In genomic region chr6:139844907-139845306, GRCh38 we compare ENCODE assay signal across 38 cellular contexts.
"Had no signal": no experiment of that assay in that cellular context is flagged by ENCODE, and none has a peak within 500 bp of the region (broad histone marks: within the 10 kb centered on the region; RNA-seq: fewer than 3 reads in every experiment).

No MANE protein-coding gene starts in this region.

- H3K27ac ChIP-seq: adrenal gland, ascending aorta, body of pancreas, brain microvascular endothelial cell, breast epithelium, cardiac muscle cell had no signal

- H3K36me3 ChIP-seq: adrenal gland, ascending aorta, brain microvascular endothelial cell, breast epithelium, cardiac muscle cell had no signal

- DNase-seq: activated effector memory CD4-positive, alpha-beta T cell treated with anti-CD3 and anti-CD28 coated beads, Interleukin-2, amount 50 U/mL, for 16 hours; activated effector memory CD4-positive, alpha-beta T cell treated with Interleukin-2 at 50 U/mL for 16 hours; activated gamma-delta T cell; activated gamma-delta T cell treated with Interleukin-2 at 50 U/mL for 16 hours; activated naive CD4-positive, alpha-beta T cell; activated naive CD4-positive, alpha-beta T cell treated with anti-CD3 and anti-CD28 coated beads for 36 hours; activated naive CD4-positive, alpha-beta T cell treated with anti-CD3 and anti-CD28 coated beads, Interleukin-2, amount 10 ng/mL, durations not matched to agents 7 days and 5 days; activated naive CD4-positive, alpha-beta T cell treated with anti-CD3 and anti-CD28 coated beads, Interleukin-2, amount 50 U/mL, for 16 hours; activated naive CD4-positive, alpha-beta T cell treated with Interleukin-2 at 50 U/mL for 16 hours; activated naive CD8-positive, alpha-beta T cell treated with anti-CD3 and anti-CD28 coated beads for 36 hours; activated naive CD8-positive, alpha-beta T cell treated with anti-CD3 and anti-CD28 coated beads, Interleukin-2, amount 10 ng/mL, durations not matched to agents 7 days and 5 days; activated naive CD8-positive, alpha-beta T cell treated with anti-CD3 and anti-CD28 coated beads, Interleukin-2, amount 50 U/mL, for 24 hours; activated T-cell treated with anti-CD3 and anti-CD28 coated beads, Interleukin-2, amount 50 U/mL, for 1 hour; activated T-cell treated with anti-CD3 and anti-CD28 coated beads, Interleukin-2, amount 50 U/mL, for 24 hours; activated T-cell treated with anti-CD3 and anti-CD28 coated beads, Interleukin-2, amount 50 U/mL, for 4 hours; activated T-cell treated with anti-CD3 and anti-CD28 coated beads, Interleukin-2, amount 50 U/mL, for 48 hours; activated T-cell treated with anti-CD3 and anti-CD28 coated beads, Interleukin-2, amount 50 U/mL, for 72 hours; adrenal gland; amniotic stem cell; amygdala; anterior cingulate cortex; aorta; body of pancreas; brain microvascular endothelial cell; caudate nucleus; central memory CD4-positive, alpha-beta T cell; cerebellar nuclear complex had no signal

- H3K27ac Mint-ChIP-seq: activated naive CD4-positive, alpha-beta T cell treated with anti-CD3 and anti-CD28 coated beads for 36 hours; activated naive CD4-positive, alpha-beta T cell treated with anti-CD3 and anti-CD28 coated beads, Interleukin-2, amount 10 ng/mL, durations not matched to agents 7 days and 5 days; activated naive CD4-positive, alpha-beta T cell treated with anti-CD3 and anti-CD28 coated beads, Interleukin-2, amount 50 U/mL, for 24 hours; activated naive CD4-positive, alpha-beta T cell treated with anti-CD3 and anti-CD28 coated beads, Interleukin-2, amount 50 U/mL, for 72 hours; activated naive CD8-positive, alpha-beta T cell; activated naive CD8-positive, alpha-beta T cell treated with anti-CD3 and anti-CD28 coated beads for 36 hours; activated naive CD8-positive, alpha-beta T cell treated with anti-CD3 and anti-CD28 coated beads, Interleukin-2, amount 10 ng/mL, durations not matched to agents 7 days and 5 days; activated naive CD8-positive, alpha-beta T cell treated with anti-CD3 and anti-CD28 coated beads, Interleukin-2, amount 50 U/mL, for 24 hours; activated T-cell treated with anti-CD3 and anti-CD28 coated beads, Interleukin-2, amount 50 U/mL, for 24 hours; activated T-cell treated with anti-CD3 and anti-CD28 coated beads, Interleukin-2, amount 50 U/mL, for 72 hours; activated T-helper 1 cell treated with anti-CD3 and anti-CD28 coated beads, Interleukin-12 subunit alpha, Interleukin-12 subunit beta, Interleukin-2, Interleukin-4 antibody, amounts not matched to agents 30 ng/mL and 10 ng/mL and 1 ng/mL, durations not matched to agents 14 hours and 24 hours and 36 hours; activated T-helper 17 cell treated with anti-CD3 and anti-CD28 coated beads, Interleukin-2, amount 50 U/mL, for 72 hours; activated T-helper 2 cell treated with anti-CD3 and anti-CD28 coated beads, Interferon-gamma antibody, Interleukin-2, Interleukin-4, amounts not matched to agents 10 μg/mL and 5 μg/mL and 100 μg/mL, durations not matched to agents 14 hours and 24 hours and 36 hours; brain had no signal

- ATAC-seq: activated naive CD4-positive, alpha-beta T cell treated with anti-CD3 and anti-CD28 coated beads, Interleukin-2, amount 50 U/mL, for 72 hours; activated naive CD8-positive, alpha-beta T cell treated with anti-CD3 and anti-CD28 coated beads, Interleukin-2, amount 50 U/mL, for 24 hours; activated T-cell treated with anti-CD3 and anti-CD28 coated beads, Interleukin-2, amount 50 U/mL, for 4 hours; activated T-cell treated with anti-CD3 and anti-CD28 coated beads, Interleukin-2, amount 50 U/mL, for 72 hours; activated T-helper 17 cell treated with anti-CD3 and anti-CD28 coated beads, Interleukin-2, amount 50 U/mL, for 72 hours; body of pancreas had no signal

- H3K27me3 ChIP-seq: adrenal gland, ascending aorta, body of pancreas, brain microvascular endothelial cell, breast epithelium, cardiac muscle cell had no signal

- H3K4me3 ChIP-seq: adrenal gland, ascending aorta, body of pancreas, breast epithelium, cardiac muscle cell had no signal

- H3K4me1 Mint-ChIP-seq: activated naive CD4-positive, alpha-beta T cell treated with anti-CD3 and anti-CD28 coated beads, Interleukin-2, amount 10 ng/mL, durations not matched to agents 7 days and 5 days; activated naive CD4-positive, alpha-beta T cell treated with anti-CD3 and anti-CD28 coated beads, Interleukin-2, amount 50 U/mL, for 24 hours; activated naive CD8-positive, alpha-beta T cell treated with anti-CD3 and anti-CD28 coated beads for 36 hours; activated naive CD8-positive, alpha-beta T cell treated with anti-CD3 and anti-CD28 coated beads, Interleukin-2, amount 10 ng/mL, durations not matched to agents 7 days and 5 days; activated naive CD8-positive, alpha-beta T cell treated with anti-CD3 and anti-CD28 coated beads, Interleukin-2, amount 50 U/mL, for 24 hours; activated T-helper 17 cell treated with anti-CD3 and anti-CD28 coated beads, Interleukin-2, amount 50 U/mL, for 72 hours; central memory CD8-positive, alpha-beta T cell had no signal

- H3K36me3 Mint-ChIP-seq: activated naive CD4-positive, alpha-beta T cell treated with anti-CD3 and anti-CD28 coated beads, Interleukin-2, amount 10 ng/mL, durations not matched to agents 7 days and 5 days; activated naive CD4-positive, alpha-beta T cell treated with anti-CD3 and anti-CD28 coated beads, Interleukin-2, amount 50 U/mL, for 72 hours; activated naive CD8-positive, alpha-beta T cell; activated naive CD8-positive, alpha-beta T cell treated with anti-CD3 and anti-CD28 coated beads for 36 hours; activated naive CD8-positive, alpha-beta T cell treated with anti-CD3 and anti-CD28 coated beads, Interleukin-2, amount 10 ng/mL, durations not matched to agents 7 days and 5 days; brain had no signal

- H3K4me1 ChIP-seq: adrenal gland, ascending aorta, breast epithelium had no signal

- H3K9me3 ChIP-seq: adrenal gland, ascending aorta, body of pancreas had no signal

- H3K4me3 Mint-ChIP-seq: activated naive CD4-positive, alpha-beta T cell treated with anti-CD3 and anti-CD28 coated beads for 36 hours; activated naive CD4-positive, alpha-beta T cell treated with anti-CD3 and anti-CD28 coated beads, Interleukin-2, amount 10 ng/mL, durations not matched to agents 7 days and 5 days; activated naive CD4-positive, alpha-beta T cell treated with anti-CD3 and anti-CD28 coated beads, Interleukin-2, amount 50 U/mL, for 24 hours; activated naive CD8-positive, alpha-beta T cell; activated naive CD8-positive, alpha-beta T cell treated with anti-CD3 and anti-CD28 coated beads for 36 hours; activated naive CD8-positive, alpha-beta T cell treated with anti-CD3 and anti-CD28 coated beads, Interleukin-2, amount 10 ng/mL, durations not matched to agents 7 days and 5 days; activated naive CD8-positive, alpha-beta T cell treated with anti-CD3 and anti-CD28 coated beads, Interleukin-2, amount 50 U/mL, for 24 hours; activated T-cell treated with anti-CD3 and anti-CD28 coated beads, Interleukin-2, amount 50 U/mL, for 24 hours; activated T-cell treated with anti-CD3 and anti-CD28 coated beads, Interleukin-2, amount 50 U/mL, for 4 hours; activated T-cell treated with anti-CD3 and anti-CD28 coated beads, Interleukin-2, amount 50 U/mL, for 72 hours; activated T-helper 1 cell treated with anti-CD3 and anti-CD28 coated beads, Interleukin-12 subunit alpha, Interleukin-12 subunit beta, Interleukin-2, Interleukin-4 antibody, amounts not matched to agents 30 ng/mL and 10 ng/mL and 1 ng/mL, durations not matched to agents 14 hours and 24 hours and 36 hours; activated T-helper 17 cell treated with anti-CD3 and anti-CD28 coated beads, Interleukin-2, amount 50 U/mL, for 72 hours; brain; central memory CD8-positive, alpha-beta T cell had no signal

- H3K27me3 Mint-ChIP-seq: activated naive CD4-positive, alpha-beta T cell treated with anti-CD3 and anti-CD28 coated beads, Interleukin-2, amount 10 ng/mL, durations not matched to agents 7 days and 5 days; activated naive CD8-positive, alpha-beta T cell treated with anti-CD3 and anti-CD28 coated beads, Interleukin-2, amount 10 ng/mL, durations not matched to agents 7 days and 5 days; brain had no signal

- H3K9me3 Mint-ChIP-seq: activated naive CD4-positive, alpha-beta T cell treated with anti-CD3 and anti-CD28 coated beads for 36 hours; activated naive CD4-positive, alpha-beta T cell treated with anti-CD3 and anti-CD28 coated beads, Interleukin-2, amount 10 ng/mL, durations not matched to agents 7 days and 5 days; activated naive CD8-positive, alpha-beta T cell treated with anti-CD3 and anti-CD28 coated beads for 36 hours; activated naive CD8-positive, alpha-beta T cell treated with anti-CD3 and anti-CD28 coated beads, Interleukin-2, amount 50 U/mL, for 24 hours; activated T-cell treated with anti-CD3 and anti-CD28 coated beads, Interleukin-2, amount 50 U/mL, for 24 hours; activated T-cell treated with anti-CD3 and anti-CD28 coated beads, Interleukin-2, amount 50 U/mL, for 4 hours; activated T-cell treated with anti-CD3 and anti-CD28 coated beads, Interleukin-2, amount 50 U/mL, for 72 hours; activated T-helper 1 cell treated with anti-CD3 and anti-CD28 coated beads, Interleukin-12 subunit alpha, Interleukin-12 subunit beta, Interleukin-2, Interleukin-4 antibody, amounts not matched to agents 30 ng/mL and 10 ng/mL and 1 ng/mL, durations not matched to agents 14 hours and 24 hours and 36 hours; activated T-helper 17 cell treated with anti-CD3 and anti-CD28 coated beads, Interleukin-2, amount 50 U/mL, for 72 hours; activated T-helper 2 cell treated with anti-CD3 and anti-CD28 coated beads, Interferon-gamma antibody, Interleukin-2, Interleukin-4, amounts not matched to agents 10 μg/mL and 5 μg/mL and 100 μg/mL, durations not matched to agents 14 hours and 24 hours and 36 hours; central memory CD8-positive, alpha-beta T cell had no signal
